27 cellular contexts compared by ENCODE assay signal in genomic region chr12:54471793-54472192, GRCh38. TPM values are rescaled to one million over a fixed set of nuclear protein-coding genes. Genes with fewer than 3 reads are reported as not detected.
DNase-seq lines count a peak whose midpoint lies in the region; ATAC-seq, FAIRE-seq and TF ChIP-seq lines count a peak whose summit lies in the region.
"Had no signal": no experiment of that assay in that cellular context is flagged by ENCODE, and none has a peak within 500 bp of the region (broad histone marks: within the 10 kb centered on the region; RNA-seq: fewer than 3 reads in every experiment).

No MANE protein-coding gene starts in this region.

- no peaks in the 10 kb centered on the region for H3K36me3 ChIP-seq in CD8-positive, alpha-beta memory T cell (ENCODE audit: insufficient read depth, low read length)
- peaks cover 21 to 25% of the 10 kb centered on the region in 2 experiments for H3K36me3 ChIP-seq in HCT116 (ENCODE audit: control insufficient read depth in 1 of 2, insufficient read depth in 2 of 2, low read length in 2 of 2)
- H3K36me3 ChIP-seq in Karpas-422 (ENCODE audit: insufficient read depth, low read length), result no peaks in the 10 kb centered on the region; the same call in 1 of the 2 replicates
- no peaks in the 10 kb centered on the region for H3K36me3 ChIP-seq in OCI-LY3 (replicated peaks; ENCODE audit: low read depth, low read length)
- H3K36me3 ChIP-seq: BE2C; BLaER1 treated with 17β-estradiol and CSF1 and Interleukin-3, amounts not matched to agents 10 nM and 100 nM had no signal

- H3K27ac Mint-ChIP-seq in CD8-positive, alpha-beta memory T cell, result no peak overlapping the region
- H3K27ac Mint-ChIP-seq: CD14-positive monocyte; CD4-positive, alpha-beta T cell; H9 had no signal

- H3K4me3 Mint-ChIP-seq in CD8-positive, alpha-beta memory T cell, result no peak overlapping the region
- H3K4me3 Mint-ChIP-seq in activated T-cell treated with anti-CD3 and anti-CD28 coated beads, Interleukin-2, amount 50 U/mL, for 4 hours, result no peak overlapping the region
- H3K4me3 Mint-ChIP-seq: CD14-positive monocyte; CD4-positive, alpha-beta T cell; H9 had no signal

- ATAC-seq in HCT116, result no peak
- ATAC-seq in activated T-cell treated with anti-CD3 and anti-CD28 coated beads, Interleukin-2, amount 50 U/mL, for 4 hours, result no peak
- ATAC-seq: A549, GM12878 had no signal

- H3K4me1 ChIP-seq in CD8-positive, alpha-beta memory T cell (ENCODE audit: insufficient read depth, low read length), result no peaks in the 10 kb centered on the region
- H3K4me1 ChIP-seq in HCT116 (ENCODE audit: control insufficient read depth in 1 of 2, insufficient read depth in 2 of 2, low read length in 2 of 2) (peaks cover 8 to 29% of the 10 kb centered on the region in 2 experiments), Karpas-422 (ENCODE audit: low read length) (peaks cover 27% of the 10 kb centered on the region), OCI-LY3 (ENCODE audit: low read length) (no peaks in the 10 kb centered on the region)
- H3K4me1 ChIP-seq: A549, BE2C had no signal

- no peak for TF ChIP-seq POLR2A in HCT116 (IDR thresholded peaks at IDR 0.05; ENCODE audit: borderline replicate concordance, extremely low read depth, insufficient read depth, insufficient read length)
- TF ChIP-seq POLR2A in H54 (IDR thresholded peaks at IDR 0.05; ENCODE audit: low read depth, low read length), result no peak

- DNase-seq in CD8-positive, alpha-beta memory T cell, result no peak
- DNase-seq in HCT116 (ENCODE audit: low read depth, low spot score), result no peak
- DNase-seq in Karpas-422, result no peak
- no peak for DNase-seq in H54 (ENCODE audit: insufficient read length, low spot score)
- no peak for DNase-seq in NCI-H1092 (lab: John Stamatoyannopoulos, UW)
- no peak for DNase-seq in activated T-cell treated with anti-CD3 and anti-CD28 coated beads, Interleukin-2, amount 50 U/mL, for 4 hours
- no peak for DNase-seq in D341Med (ENCODE audit: low spot score)
- DNase-seq: 8988T; ACHN; AML-193; BE2C; CD4-positive, alpha-beta T cell; COR-L47; DMS 273 treated with DMSO at 0.1 percent for 48 hours; DMS79; EL; GDM1; GM23248; H9 had no signal

- CTCF ChIA-PET in CD8-positive, alpha-beta memory T cell (lab: Charles Lee), result interaction anchor here (1.0 to 2.1 kb wide), 3 partner anchors 72 to 200 kb away, joined by 3 to 5 read pairs (median 3); no protein-coding TSS in a partner anchor
- CTCF ChIA-PET in HCT116 (lab: Charles Lee), result no interaction called here

- H3K4me1 Mint-ChIP-seq in CD8-positive, alpha-beta memory T cell, result peaks cover 0 to 9% (median 4%) of the 10 kb centered on the region in 3 donors
- peaks cover 4% of the 10 kb centered on the region for H3K4me1 Mint-ChIP-seq in activated T-cell treated with anti-CD3 and anti-CD28 coated beads, Interleukin-2, amount 50 U/mL, for 4 hours (ENCODE audit: low read depth)

- H3K4me3 ChIP-seq in CD8-positive, alpha-beta memory T cell (ENCODE audit: low read length), result no peak overlapping the region
- H3K4me3 ChIP-seq in HCT116 (replicated peaks in 1 of 2; ENCODE audit: low read depth in 1 of 2, low read length in 2 of 2) (peak overlapping the region; percentile 79 to 92), Karpas-422 (ENCODE audit: low read length) (peak overlapping the region; percentile 73; the same call in 1 of the 2 replicates), OCI-LY3 (ENCODE audit: low read length) (no peak overlapping the region)
- H3K4me3 ChIP-seq: A549; BLaER1 treated with 17β-estradiol and CSF1 and Interleukin-3, amounts not matched to agents 10 nM and 100 nM; GM12878; GM23248 had no signal

- H3K9me2 ChIP-seq in HCT116 (ENCODE audit: insufficient read depth) (no peaks in the 10 kb centered on the region), Karpas-422 (replicated peaks; ENCODE audit: insufficient read depth, low read length) (no peaks in the 10 kb centered on the region)

- POLR2A ChIA-PET in CD8-positive, alpha-beta memory T cell (lab: Charles Lee), result no interaction called here
- POLR2A ChIA-PET in HCT116 (lab: Charles Lee), result no interaction called here

- TF ChIP-seq RAD21 in HCT116 (IDR thresholded peaks at IDR 0.05; ENCODE audit: low read depth), result no peak

- H2AFZ ChIP-seq in HCT116 (ENCODE audit: low read depth, low read length, poor library complexity, severe bottlenecking), result no peak overlapping the region
- H2AFZ ChIP-seq in Karpas-422 (ENCODE audit: low read length), result no peak overlapping the region
- H2AFZ ChIP-seq in OCI-LY3 (ENCODE audit: low read depth, low read length), result no peak overlapping the region
- H2AFZ ChIP-seq: GM23248 had no signal

- TF ChIP-seq CTCF in HCT116 (IDR thresholded peaks at IDR 0.05 in 2 of 3, conservative IDR thresholded peaks at IDR 0.05 in 1 of 3; ENCODE audit: borderline replicate concordance in 1 of 3, insufficient read depth in 1 of 3, low read depth in 2 of 3, low read length in 2 of 3), result no peak
- no peak for TF ChIP-seq CTCF in OCI-LY3 (IDR thresholded peaks at IDR 0.05; ENCODE audit: low read depth, low read length)

- H3K79me2 ChIP-seq in HCT116 (ENCODE audit: insufficient read depth, low read length) (peaks cover 65% of the 10 kb centered on the region), Karpas-422 (ENCODE audit: low read length) (peaks cover 32% of the 10 kb centered on the region), OCI-LY3 (ENCODE audit: low read length) (peaks cover 19% of the 10 kb centered on the region)

- peak overlapping the region; percentile 80 for H3K27ac ChIP-seq in CD8-positive, alpha-beta memory T cell (ENCODE audit: low read depth, low read length)
- no peak overlapping the region for H3K27ac ChIP-seq in HCT116 (ENCODE audit: low read depth, low read length)
- no peak overlapping the region for H3K27ac ChIP-seq in Karpas-422 (ENCODE audit: low read length)
- no peak overlapping the region for H3K27ac ChIP-seq in OCI-LY3 (ENCODE audit: low read length)
- H3K27ac ChIP-seq: A549; BLaER1 treated with 17β-estradiol and CSF1 and Interleukin-3, amounts not matched to agents 10 nM and 100 nM; GM23248 had no signal

- intact Hi-C loops in HCT116 (cut with micrococcal nuclease), result no loop called here

- H3K36me3 Mint-ChIP-seq in CD8-positive, alpha-beta memory T cell, result peaks cover 0 to 6% (median 0%) of the 10 kb centered on the region in 3 donors
- H3K36me3 Mint-ChIP-seq in activated T-cell treated with anti-CD3 and anti-CD28 coated beads, Interleukin-2, amount 50 U/mL, for 4 hours (ENCODE audit: insufficient read depth), result peaks cover 1% of the 10 kb centered on the region

- H3K27me3 Mint-ChIP-seq in CD8-positive, alpha-beta memory T cell, result peaks cover 4 to 15% of the 10 kb centered on the region in 2 donors
- peaks cover 3% of the 10 kb centered on the region for H3K27me3 Mint-ChIP-seq in activated T-cell treated with anti-CD3 and anti-CD28 coated beads, Interleukin-2, amount 50 U/mL, for 4 hours (ENCODE audit: low read depth)

- H4K20me1 ChIP-seq in HCT116 (ENCODE audit: insufficient read depth) (no peaks in the 10 kb centered on the region), Karpas-422 (ENCODE audit: insufficient read depth, low read depth, low read length) (0 out of 2 replicates have a peak, but pooled peaks cover 3% of the 10 kb centered on the region), OCI-LY3 (ENCODE audit: insufficient read depth, low read length) (no peaks in the 10 kb centered on the region)
- H4K20me1 ChIP-seq: BLaER1 treated with 17β-estradiol and CSF1 and Interleukin-3, amounts not matched to agents 10 nM and 100 nM had no signal

- H3K9ac ChIP-seq in HCT116 (ENCODE audit: low read length) (peak overlapping the region; percentile 92), Karpas-422 (ENCODE audit: low read length) (0 out of 2 replicates have a peak overlapping the region, but pooled peaks have one; percentile 75), OCI-LY3 (ENCODE audit: low read length) (no peak overlapping the region)
- H3K9ac ChIP-seq: BLaER1 treated with 17β-estradiol and CSF1 and Interleukin-3, amounts not matched to agents 10 nM and 100 nM; GM23248 had no signal

- H3K4me2 ChIP-seq in HCT116 (ENCODE audit: low read length) (peak overlapping the region; percentile 86), Karpas-422 (ENCODE audit: low read depth, low read length, poor library complexity, severe bottlenecking) (peak overlapping the region; percentile 79), OCI-LY3 (ENCODE audit: low read length) (peak overlapping the region; percentile 45; the same call in 1 of the 2 replicates)
- H3K4me2 ChIP-seq: A549; BLaER1 treated with 17β-estradiol and CSF1 and Interleukin-3, amounts not matched to agents 10 nM and 100 nM had no signal

- FAIRE-seq in H54 (lab: Jason Lieb, UNC), result no peak
- FAIRE-seq: D721Med, GM12878, GM19239, H1 had no signal

- RAD21 ChIA-PET in HCT116 (lab: Charles Lee; ENCODE audit: low non-redundant PET in 1 of 2, low total read pairs in 2 of 2, uncharacterized antibody in 2 of 2, unreplicated experiment in 2 of 2), result no interaction called here

- no peaks in the 10 kb centered on the region for H3K27me3 ChIP-seq in CD8-positive, alpha-beta memory T cell (ENCODE audit: insufficient read depth, low read length, poor library complexity, severe bottlenecking)
- H3K27me3 ChIP-seq in HCT116 (ENCODE audit: insufficient read depth, low read length) (no peaks in the 10 kb centered on the region), Karpas-422 (ENCODE audit: low read length) (no peaks in the 10 kb centered on the region), OCI-LY3 (ENCODE audit: low read depth, low read length) (0 out of 2 replicates have a peak, but pooled peaks cover 8% of the 10 kb centered on the region)
- H3K27me3 ChIP-seq: BLaER1 treated with 17β-estradiol and CSF1 and Interleukin-3, amounts not matched to agents 10 nM and 100 nM had no signal

- H3K9me3 ChIP-seq in CD8-positive, alpha-beta memory T cell (ENCODE audit: low read length), result no peaks in the 10 kb centered on the region
- no peaks in the 10 kb centered on the region for H3K9me3 ChIP-seq in HCT116 (ENCODE audit: control insufficient read depth in 1 of 2, insufficient read depth in 1 of 2, low read depth in 1 of 2, low read length in 2 of 2)
- H3K9me3 ChIP-seq in Karpas-422 (ENCODE audit: low read length), result no peaks in the 10 kb centered on the region
- no peaks in the 10 kb centered on the region for H3K9me3 ChIP-seq in OCI-LY3 (ENCODE audit: insufficient read depth, low read length)
- H3K9me3 ChIP-seq: A549; BE2C; BLaER1 treated with 17β-estradiol and CSF1 and Interleukin-3, amounts not matched to agents 10 nM and 100 nM had no signal

- H3K9me3 Mint-ChIP-seq in CD8-positive, alpha-beta memory T cell, result no peaks in the 10 kb centered on the region
- no peaks in the 10 kb centered on the region for H3K9me3 Mint-ChIP-seq in activated T-cell treated with anti-CD3 and anti-CD28 coated beads, Interleukin-2, amount 50 U/mL, for 4 hours
- H3K9me3 Mint-ChIP-seq: CD14-positive monocyte; CD4-positive, alpha-beta T cell; H9 had no signal

- BruUV-seq in HCT116 (replicated peaks; lab: Mats Ljungman, UMichigan), result no TSS peak

RNA-seq across cellular contexts. Expression of gene GTSF1, which starts 1.6 kb away (rescaled TPM):
- 10 to 100 TPM in 1 of 2 experiments, 1 to 10 TPM in 1; 8.8 to 10.4 TPM for total RNA-seq in CD8-positive, alpha-beta memory T cell
- 20.0 TPM for polyA plus RNA-seq in CD8-positive, alpha-beta memory T cell
- total RNA-seq in HCT116 (2021; ENCODE audit: unreplicated experiment), result 229 TPM
- polyA plus RNA-seq in HCT116 (2012), result 200 and 272 TPM in 2 replicates
- 80.4 and 119 TPM in 2 replicates for total RNA-seq in Karpas-422 (2014; rRNA removed; shearing (Covaris generic); ENCODE audit: low replicate concordance)
- total RNA-seq in activated T-cell treated with anti-CD3 and anti-CD28 coated beads, Interleukin-2, amount 50 U/mL, for 4 hours, result 10 to 100 TPM in 1 of 3 donors, 1 to 10 TPM in 2; 2.5 to 11.6 (median 7.9) TPM
- total RNA-seq: GM23248, H9 had no signal
- polyA plus RNA-seq: A549, GM23248 had no signal

RNA-seq across cellular contexts. Expression of gene NCKAP1L, which starts 25.8 kb away (rescaled TPM):
- total RNA-seq in CD8-positive, alpha-beta memory T cell, result 10 to 100 TPM; 82.4 to 87.1 TPM
- polyA plus RNA-seq in CD8-positive, alpha-beta memory T cell, result 87.6 TPM
- 1.1 TPM for total RNA-seq in HCT116 (2021; ENCODE audit: unreplicated experiment)
- 0.31 and 0.44 TPM in 2 replicates for polyA plus RNA-seq in HCT116 (2012)
- 97.8 and 283 TPM in 2 replicates for total RNA-seq in Karpas-422 (2014; rRNA removed; shearing (Covaris generic); ENCODE audit: low replicate concordance)
- total RNA-seq in activated T-cell treated with anti-CD3 and anti-CD28 coated beads, Interleukin-2, amount 50 U/mL, for 4 hours, result 10 to 100 TPM; 60.5 to 83.7 (median 79.9) TPM
- total RNA-seq: GM23248, H1, H9 had no signal

RNA-seq across cellular contexts. Expression of gene ITGA5, which starts 52.7 kb away (rescaled TPM):
- total RNA-seq in CD8-positive, alpha-beta memory T cell, result 10 to 100 TPM; 23.2 to 25.7 TPM
- 50.6 TPM for polyA plus RNA-seq in CD8-positive, alpha-beta memory T cell
- total RNA-seq in HCT116 (2021; ENCODE audit: unreplicated experiment), result 49.7 TPM
- 58.3 and 64.0 TPM in 2 replicates for polyA plus RNA-seq in HCT116 (2012)
- not detected in 2 replicates for total RNA-seq in Karpas-422 (2014; rRNA removed; shearing (Covaris generic); ENCODE audit: low replicate concordance)
- 10 to 100 TPM in 2 of 3 donors, 1 to 10 TPM in 1; 9.3 to 16.4 (median 12.4) TPM for total RNA-seq in activated T-cell treated with anti-CD3 and anti-CD28 coated beads, Interleukin-2, amount 50 U/mL, for 4 hours

Comparison
In these comparisons a context has a peak if more than half of its experiments do, and no peak if none do; other contexts are left out.
1. H3K4me3 ChIP-seq: peak in HCT116 (2 of 2) and Karpas-422 (single experiment); none in CD8-positive, alpha-beta memory T cell (single experiment) and OCI-LY3 (single experiment).
2. RNA of gene NCKAP1L, which starts 25.8 kb away (total RNA-seq): 97.8 to 283 TPM in Karpas-422, 82.4 to 87.1 TPM in CD8-positive, alpha-beta memory T cell and 60.5 to 83.7 TPM in activated T-cell treated with anti-CD3 and anti-CD28 coated beads, Interleukin-2, amount 50 U/mL, for 4 hours; 1.1 TPM in HCT116 (single experiment); every median in the first group is over 10 times any median in the second.
3. RNA of gene ITGA5, which starts 52.7 kb away (total RNA-seq): 49.7 TPM in HCT116 (single experiment), 23.2 to 25.7 TPM in CD8-positive, alpha-beta memory T cell and 9.3 to 16.4 TPM in activated T-cell treated with anti-CD3 and anti-CD28 coated beads, Interleukin-2, amount 50 U/mL, for 4 hours; not detected in Karpas-422; every median in the first group is over 10 times any median in the second.
4. Peak in every context shown above with its lines, with median percentiles within 50 percentile points of each other: H3K4me2 ChIP-seq.